18 cellular contexts compared by ENCODE assay signal in the genomic region with DNA sequence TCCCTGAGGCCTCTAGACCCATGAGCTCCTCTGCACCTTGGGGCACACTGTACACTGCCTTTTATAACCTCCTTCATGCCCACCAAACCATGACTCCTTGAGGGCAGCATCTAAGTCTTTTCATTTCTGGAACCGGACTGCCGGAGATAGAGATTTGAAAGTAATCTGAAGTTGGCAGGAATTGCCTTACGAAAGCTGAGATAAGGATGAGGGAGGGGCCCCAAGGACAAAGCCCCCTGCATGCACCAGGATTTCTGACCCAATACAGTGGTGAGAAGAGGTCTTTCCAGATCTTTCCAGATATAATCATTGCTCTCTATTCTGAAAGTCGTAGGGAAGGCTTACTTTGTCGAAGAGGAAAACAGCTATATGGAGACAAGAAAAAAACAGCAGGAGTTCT.
DNase-seq lines count a peak whose midpoint lies in the region; ATAC-seq, FAIRE-seq and TF ChIP-seq lines count a peak whose summit lies in the region.
"Had no signal": no experiment of that assay in that cellular context is flagged by ENCODE, and none has a peak within 500 bp of the region (broad histone marks: within the 10 kb centered on the region; RNA-seq: fewer than 3 reads in every experiment).

No MANE protein-coding gene starts in this region.

- TF ChIP-seq POLR2A in HepG2 (IDR thresholded peaks at IDR 0.05; ENCODE audit: insufficient read depth in 1 of 2, low read depth in 2 of 2, low read length in 2 of 2) (no peak), right lobe of liver (IDR thresholded peaks at IDR 0.05) (no peak), erythroblast (IDR thresholded peaks at IDR 0.05; ENCODE audit: low read length) (no peak), sigmoid colon (IDR thresholded peaks at IDR 0.05) (no peak)

- H3K36me3 ChIP-seq in HepG2 (replicated peaks in 1 of 2; ENCODE audit: control insufficient read depth in 1 of 2, insufficient read depth in 2 of 2, low read length in 2 of 2) (no peaks in the 10 kb centered on the region), right lobe of liver (no peaks in the 10 kb centered on the region), sigmoid colon (no peaks in the 10 kb centered on the region)
- H3K36me3 ChIP-seq: WERI-Rb-1 had no signal

- no peak for DNase-seq in HepG2 (ENCODE audit: low spot score)
- no peak for DNase-seq in right lobe of liver
- peak; percentile 59 to 80 for DNase-seq in erythroblast (lab: John Stamatoyannopoulos, UW)
- DNase-seq in sigmoid colon, result no peak
- DNase-seq in stimulated activated CD4-positive, alpha-beta T cell treated with anti-CD3 and anti-CD28 coated beads, Interleukin-2, amount 100 ng/mL, for 48 hours, result no peak
- DNase-seq in stimulated activated CD4-positive, alpha-beta T cell treated with anti-CD3 and anti-CD28 coated beads, Interleukin-1b, Interleukin-23, amount 100 ng/mL, for 48 hours, result no peak
- no peak for DNase-seq in SIG-M5 treated with dmso at 0.1 percent for 504 hours (lab: John Stamatoyannopoulos, UW; ENCODE audit: unreplicated experiment)
- no peak for DNase-seq in iPS-NIHi7 (ENCODE audit: extremely low spot score)
- DNase-seq: 8988T; activated CD4-positive, alpha-beta T cell treated with anti-CD3 and anti-CD28 coated beads, Interleukin-2, amount 10 ng/mL, durations not matched to agents 7 days and 5 days; effector memory CD4-positive, alpha-beta T cell; HCEC 1CT; KG1; NCI-H524 treated with DMSO at 0.1 percent for 48 hours; stimulated activated CD4-positive, alpha-beta T cell treated with anti-CD3 and anti-CD28 coated beads, Interleukin-12 subunit alpha, Interleukin-12 subunit beta, amount 100 ng/mL, for 4 hours; WERI-Rb-1 had no signal

- H3K79me2 ChIP-seq in HepG2 (ENCODE audit: insufficient read depth, low read length), result no peaks in the 10 kb centered on the region

- POLR2A ChIA-PET in HepG2 (lab: Yijun Ruan, JAX), result interaction anchor here (1.3 kb wide), 2 partner anchors 28 to 88 kb away, joined by 3 to 4 read pairs; a partner anchor contains a TSS

- H3K4me3 ChIP-seq in HepG2 (replicated peaks in 1 of 3; ENCODE audit: insufficient read depth in 1 of 3, low read depth in 2 of 3, low read length in 3 of 3) (peak overlapping the region in 2 of 3 experiments; percentile 36 to 71; a peak in 1 of 6 replicates), right lobe of liver (no peak overlapping the region), sigmoid colon (no peak overlapping the region)

- ATAC-seq in HepG2, result no peak
- no peak for ATAC-seq in right lobe of liver
- ATAC-seq: SK-N-SH treated with all-trans-retinoic acid at 6 μM for 48 hours had no signal

- intact Hi-C loops in HepG2 (cut with micrococcal nuclease; ENCODE audit: unreplicated experiment) (no loop called here), right lobe of liver (cut with DNase I) (no loop called here), sigmoid colon (cut with DNase I) (no loop called here)

- FAIRE-seq in HepG2 (lab: Jason Lieb, UNC), result no peak
- FAIRE-seq: astrocyte had no signal

- H3K27me3 ChIP-seq in HepG2 (ENCODE audit: control insufficient read depth in 1 of 2, insufficient read depth in 2 of 2, low read length in 2 of 2), result peaks cover 1 to 29% of the 10 kb centered on the region in 2 experiments; a peak in 3 of 5 replicates
- no peaks in the 10 kb centered on the region for H3K27me3 ChIP-seq in right lobe of liver
- H3K27me3 ChIP-seq in sigmoid colon, result no peaks in the 10 kb centered on the region

- no peaks in the 10 kb centered on the region for H3K9me3 ChIP-seq in HepG2 (ENCODE audit: low read length)
- H3K9me3 ChIP-seq in right lobe of liver, result no peaks in the 10 kb centered on the region
- no peaks in the 10 kb centered on the region for H3K9me3 ChIP-seq in sigmoid colon

- H4K20me1 ChIP-seq in HepG2 (ENCODE audit: insufficient read depth, low read length), result no peaks in the 10 kb centered on the region

- H3K27ac ChIP-seq in HepG2 (ENCODE audit: extremely low read length, insufficient read depth, low read length) (no peak overlapping the region), right lobe of liver (no peak overlapping the region), sigmoid colon (peak overlapping the region in 3 of 4 donors; percentile 55 to 74 (median 66))
- H3K27ac ChIP-seq: WERI-Rb-1 had no signal

- TF ChIP-seq EP300 in HepG2 (IDR thresholded peaks at IDR 0.05; ENCODE audit: low read depth in 2 of 2, low read length in 2 of 2) (no peak), HepG2 (CRISPR knock-in tag; IDR thresholded peaks at IDR 0.05; ENCODE audit: borderline replicate concordance) (no peak), sigmoid colon (IDR thresholded peaks at IDR 0.05) (no peak)

- no TSS peak for BruUV-seq in HepG2 (replicated peaks; lab: Mats Ljungman, UMichigan)

- H2AFZ ChIP-seq in HepG2 (ENCODE audit: low read length), result no peak overlapping the region

- peak overlapping the region; percentile 97 for H3K4me2 ChIP-seq in HepG2 (ENCODE audit: low read depth, low read length)

- 26% methylated on average over 5 of the region's 5 CpGs for WGBS in HepG2 (ENCODE audit: low lambda C conversion rate)
- 32% methylated on average over 5 of the region's 5 CpGs for WGBS in right lobe of liver (ENCODE audit: insufficient coverage, low coverage, low lambda C conversion rate, missing lambda C conversion rate)
- 34 to 61% methylated on average over 5 of the region's 5 CpGs for WGBS in sigmoid colon, 2 donors

- TF ChIP-seq RAD21 in HepG2 (CRISPR knock-in tag; IDR thresholded peaks at IDR 0.05), result no peak

- no peak overlapping the region for H3K9ac ChIP-seq in HepG2 (ENCODE audit: insufficient read depth, low read depth, low read length)

- in situ Hi-C loops in HepG2 (cut with HindIII; ENCODE audit: extremely low pct_ligation_motif_present, low pct_unique_long_range_greater_than_20kb), result no loop called here

- TF ChIP-seq CTCF in HepG2 (CRISPR knock-in tag; IDR thresholded peaks at IDR 0.05) (no peak), right lobe of liver (IDR thresholded peaks at IDR 0.05) (no peak), sigmoid colon (IDR thresholded peaks at IDR 0.05) (no peak)

- CTCF ChIA-PET in HepG2 (lab: Yijun Ruan, JAX; ENCODE audit: low intra/inter-chr PET ratio, low total read pairs), result no interaction called here

- peaks cover 56% of the 10 kb centered on the region for H3K4me1 ChIP-seq in HepG2 (ENCODE audit: insufficient read depth, low read length)
- peaks cover 0 to 16% (median 0%) of the 10 kb centered on the region in 4 donors for H3K4me1 ChIP-seq in right lobe of liver
- peaks cover 0 to 63% (median 47%) of the 10 kb centered on the region in 4 donors for H3K4me1 ChIP-seq in sigmoid colon

TF ChIP-seq in HepG2, 621 proteins besides CTCF, POLR2A, EP300 and RAD21:
- no peak for TF ChIP-seq NBN (conservative IDR thresholded peaks at IDR 0.05)
- TF ChIP-seq ELF4 (CRISPR knock-in tag; IDR thresholded peaks at IDR 0.05; ENCODE audit: borderline replicate concordance), result no peak
- TF ChIP-seq, protein P1, sequence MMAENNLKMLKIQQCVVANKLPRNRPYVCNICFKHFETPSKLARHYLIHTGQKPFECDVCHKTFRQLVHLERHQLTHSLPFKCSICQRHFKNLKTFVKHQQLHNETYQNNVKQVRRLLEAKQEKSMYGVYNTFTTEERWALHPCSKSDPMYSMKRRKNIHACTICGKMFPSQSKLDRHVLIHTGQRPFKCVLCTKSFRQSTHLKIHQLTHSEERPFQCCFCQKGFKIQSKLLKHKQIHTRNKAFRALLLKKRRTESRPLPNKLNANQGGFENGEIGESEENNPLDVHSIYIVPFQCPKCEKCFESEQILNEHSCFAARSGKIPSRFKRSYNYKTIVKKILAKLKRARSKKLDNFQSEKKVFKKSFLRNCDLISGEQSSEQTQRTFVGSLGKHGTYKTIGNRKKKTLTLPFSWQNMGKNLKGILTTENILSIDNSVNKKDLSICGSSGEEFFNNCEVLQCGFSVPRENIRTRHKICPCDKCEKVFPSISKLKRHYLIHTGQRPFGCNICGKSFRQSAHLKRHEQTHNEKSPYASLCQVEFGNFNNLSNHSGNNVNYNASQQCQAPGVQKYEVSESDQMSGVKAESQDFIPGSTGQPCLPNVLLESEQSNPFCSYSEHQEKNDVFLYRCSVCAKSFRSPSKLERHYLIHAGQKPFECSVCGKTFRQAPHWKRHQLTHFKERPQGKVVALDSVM (CRISPR knock-in tag; IDR thresholded peaks at IDR 0.05), result no peak
- TF ChIP-seq, protein P2, sequence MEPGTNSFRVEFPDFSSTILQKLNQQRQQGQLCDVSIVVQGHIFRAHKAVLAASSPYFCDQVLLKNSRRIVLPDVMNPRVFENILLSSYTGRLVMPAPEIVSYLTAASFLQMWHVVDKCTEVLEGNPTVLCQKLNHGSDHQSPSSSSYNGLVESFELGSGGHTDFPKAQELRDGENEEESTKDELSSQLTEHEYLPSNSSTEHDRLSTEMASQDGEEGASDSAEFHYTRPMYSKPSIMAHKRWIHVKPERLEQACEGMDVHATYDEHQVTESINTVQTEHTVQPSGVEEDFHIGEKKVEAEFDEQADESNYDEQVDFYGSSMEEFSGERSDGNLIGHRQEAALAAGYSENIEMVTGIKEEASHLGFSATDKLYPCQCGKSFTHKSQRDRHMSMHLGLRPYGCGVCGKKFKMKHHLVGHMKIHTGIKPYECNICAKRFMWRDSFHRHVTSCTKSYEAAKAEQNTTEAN (CRISPR knock-in tag; conservative IDR thresholded peaks at IDR 0.05), result no peak
- no peak for TF ChIP-seq ZNF773 (CRISPR knock-in tag; IDR thresholded peaks at IDR 0.05; ENCODE audit: borderline replicate concordance)
- TF ChIP-seq MIER3 (CRISPR knock-in tag; IDR thresholded peaks at IDR 0.05; ENCODE audit: borderline replicate concordance), result no peak
- TF ChIP-seq ZNF605 (CRISPR knock-in tag; IDR thresholded peaks at IDR 0.05), result no peak
- TF ChIP-seq, protein P3, sequence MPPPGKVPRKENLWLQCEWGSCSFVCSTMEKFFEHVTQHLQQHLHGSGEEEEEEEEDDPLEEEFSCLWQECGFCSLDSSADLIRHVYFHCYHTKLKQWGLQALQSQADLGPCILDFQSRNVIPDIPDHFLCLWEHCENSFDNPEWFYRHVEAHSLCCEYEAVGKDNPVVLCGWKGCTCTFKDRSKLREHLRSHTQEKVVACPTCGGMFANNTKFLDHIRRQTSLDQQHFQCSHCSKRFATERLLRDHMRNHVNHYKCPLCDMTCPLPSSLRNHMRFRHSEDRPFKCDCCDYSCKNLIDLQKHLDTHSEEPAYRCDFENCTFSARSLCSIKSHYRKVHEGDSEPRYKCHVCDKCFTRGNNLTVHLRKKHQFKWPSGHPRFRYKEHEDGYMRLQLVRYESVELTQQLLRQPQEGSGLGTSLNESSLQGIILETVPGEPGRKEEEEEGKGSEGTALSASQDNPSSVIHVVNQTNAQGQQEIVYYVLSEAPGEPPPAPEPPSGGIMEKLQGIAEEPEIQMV (CRISPR knock-in tag; IDR thresholded peaks at IDR 0.05; ENCODE audit: low read depth), result no peak
- TF ChIP-seq ZNF567 (CRISPR knock-in tag; IDR thresholded peaks at IDR 0.05; ENCODE audit: borderline replicate concordance), result no peak
- TF ChIP-seq, protein P4, sequence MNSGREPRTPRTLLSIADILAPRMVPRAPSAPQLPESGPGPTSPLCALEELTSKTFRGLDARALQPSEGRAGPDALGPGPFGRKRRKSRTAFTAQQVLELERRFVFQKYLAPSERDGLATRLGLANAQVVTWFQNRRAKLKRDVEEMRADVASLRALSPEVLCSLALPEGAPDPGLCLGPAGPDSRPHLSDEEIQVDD (CRISPR knock-in tag; IDR thresholded peaks at IDR 0.05; ENCODE audit: borderline replicate concordance), result no peak
TF ChIP-seq in HepG2: peak in this region for 0.

Comparison
In these comparisons a context has a peak if more than half of its experiments do, and no peak if none do; other contexts are left out.
1. H3K4me3 ChIP-seq: peak in HepG2 (2 of 3); none in right lobe of liver (0 of 3) and sigmoid colon (0 of 4).
2. DNase-seq: peak in erythroblast (2 of 2); none in HepG2 (single experiment), right lobe of liver (0 of 3), sigmoid colon (single experiment), stimulated activated CD4-positive, alpha-beta T cell treated with anti-CD3 and anti-CD28 coated beads, Interleukin-2, amount 100 ng/mL, for 48 hours (0 of 2), stimulated activated CD4-positive, alpha-beta T cell treated with anti-CD3 and anti-CD28 coated beads, Interleukin-1b, Interleukin-23, amount 100 ng/mL, for 48 hours (single experiment), SIG-M5 treated with dmso at 0.1 percent for 504 hours (single experiment) and iPS-NIHi7 (single experiment).
3. H3K27ac ChIP-seq: peak in sigmoid colon (3 of 4); none in HepG2 (single experiment) and right lobe of liver (0 of 3).